In the genomic region with DNA sequence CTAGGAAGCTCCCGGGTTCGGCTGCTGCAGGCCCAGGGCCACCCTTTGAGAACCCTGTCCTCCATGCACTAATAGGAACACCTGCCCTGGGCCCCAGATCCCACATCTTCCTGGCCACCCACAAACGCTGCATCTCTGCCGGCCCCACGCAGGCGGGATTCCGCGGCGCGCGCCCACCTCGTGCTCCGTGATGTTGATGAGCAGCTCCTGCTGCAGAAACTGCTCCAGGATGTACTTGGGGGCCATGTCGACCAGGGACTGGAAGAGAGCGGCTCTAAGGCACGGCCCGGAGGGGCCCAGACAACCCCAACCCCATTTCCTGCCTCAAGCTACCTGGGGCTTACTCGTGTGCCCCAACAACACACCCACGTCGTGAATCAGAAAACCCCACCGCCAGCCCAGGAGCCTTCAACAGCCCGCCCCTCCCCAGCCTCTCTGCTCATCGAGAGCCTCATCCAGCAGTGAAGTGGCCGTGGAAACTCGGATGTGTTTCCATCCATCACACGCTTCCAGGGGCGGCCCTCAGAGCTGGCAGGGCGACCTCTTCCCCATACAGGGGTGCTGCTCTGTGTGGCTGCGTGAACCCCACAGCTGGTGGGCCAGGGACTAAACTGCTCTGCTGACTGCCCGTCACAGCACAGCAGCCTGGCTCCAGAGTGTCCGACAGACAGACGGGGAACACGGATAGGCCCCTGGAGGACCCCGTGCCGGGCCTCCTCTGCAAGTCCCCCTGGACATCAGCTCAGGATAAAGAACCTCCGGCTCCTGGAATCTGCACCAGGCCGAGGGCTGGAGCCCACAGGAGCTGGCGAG, we compare ENCODE assay signal across 2 cellular contexts.
TF ChIP-seq lines count a peak whose summit lies in the region.

No MANE protein-coding gene starts in this region.

TF ChIP-seq in HepG2, 621 proteins besides CTCF, POLR2A, EP300 and RAD21:
- TF ChIP-seq AGO2 (optimal IDR thresholded peaks at IDR 0.05; ENCODE audit: low read depth, low read length) (peak; percentile 34), SRSF4 (IDR thresholded peaks at IDR 0.05; ENCODE audit: low read depth, low read length, poor library complexity, severe bottlenecking) (no peak)

TF ChIP-seq in GM23338, 12 proteins besides CTCF, POLR2A, EP300 and RAD21:
- TF ChIP-seq JUNB (IDR thresholded peaks at IDR 0.05; ENCODE audit: unreplicated experiment) (no peak), STAT1 (IDR thresholded peaks at IDR 0.05; ENCODE audit: unreplicated experiment) (no peak), ZNF331 (CRISPR knock-in tag; IDR thresholded peaks at IDR 0.05; ENCODE audit: low read depth) (no peak)
- TF ChIP-seq, protein P1, sequence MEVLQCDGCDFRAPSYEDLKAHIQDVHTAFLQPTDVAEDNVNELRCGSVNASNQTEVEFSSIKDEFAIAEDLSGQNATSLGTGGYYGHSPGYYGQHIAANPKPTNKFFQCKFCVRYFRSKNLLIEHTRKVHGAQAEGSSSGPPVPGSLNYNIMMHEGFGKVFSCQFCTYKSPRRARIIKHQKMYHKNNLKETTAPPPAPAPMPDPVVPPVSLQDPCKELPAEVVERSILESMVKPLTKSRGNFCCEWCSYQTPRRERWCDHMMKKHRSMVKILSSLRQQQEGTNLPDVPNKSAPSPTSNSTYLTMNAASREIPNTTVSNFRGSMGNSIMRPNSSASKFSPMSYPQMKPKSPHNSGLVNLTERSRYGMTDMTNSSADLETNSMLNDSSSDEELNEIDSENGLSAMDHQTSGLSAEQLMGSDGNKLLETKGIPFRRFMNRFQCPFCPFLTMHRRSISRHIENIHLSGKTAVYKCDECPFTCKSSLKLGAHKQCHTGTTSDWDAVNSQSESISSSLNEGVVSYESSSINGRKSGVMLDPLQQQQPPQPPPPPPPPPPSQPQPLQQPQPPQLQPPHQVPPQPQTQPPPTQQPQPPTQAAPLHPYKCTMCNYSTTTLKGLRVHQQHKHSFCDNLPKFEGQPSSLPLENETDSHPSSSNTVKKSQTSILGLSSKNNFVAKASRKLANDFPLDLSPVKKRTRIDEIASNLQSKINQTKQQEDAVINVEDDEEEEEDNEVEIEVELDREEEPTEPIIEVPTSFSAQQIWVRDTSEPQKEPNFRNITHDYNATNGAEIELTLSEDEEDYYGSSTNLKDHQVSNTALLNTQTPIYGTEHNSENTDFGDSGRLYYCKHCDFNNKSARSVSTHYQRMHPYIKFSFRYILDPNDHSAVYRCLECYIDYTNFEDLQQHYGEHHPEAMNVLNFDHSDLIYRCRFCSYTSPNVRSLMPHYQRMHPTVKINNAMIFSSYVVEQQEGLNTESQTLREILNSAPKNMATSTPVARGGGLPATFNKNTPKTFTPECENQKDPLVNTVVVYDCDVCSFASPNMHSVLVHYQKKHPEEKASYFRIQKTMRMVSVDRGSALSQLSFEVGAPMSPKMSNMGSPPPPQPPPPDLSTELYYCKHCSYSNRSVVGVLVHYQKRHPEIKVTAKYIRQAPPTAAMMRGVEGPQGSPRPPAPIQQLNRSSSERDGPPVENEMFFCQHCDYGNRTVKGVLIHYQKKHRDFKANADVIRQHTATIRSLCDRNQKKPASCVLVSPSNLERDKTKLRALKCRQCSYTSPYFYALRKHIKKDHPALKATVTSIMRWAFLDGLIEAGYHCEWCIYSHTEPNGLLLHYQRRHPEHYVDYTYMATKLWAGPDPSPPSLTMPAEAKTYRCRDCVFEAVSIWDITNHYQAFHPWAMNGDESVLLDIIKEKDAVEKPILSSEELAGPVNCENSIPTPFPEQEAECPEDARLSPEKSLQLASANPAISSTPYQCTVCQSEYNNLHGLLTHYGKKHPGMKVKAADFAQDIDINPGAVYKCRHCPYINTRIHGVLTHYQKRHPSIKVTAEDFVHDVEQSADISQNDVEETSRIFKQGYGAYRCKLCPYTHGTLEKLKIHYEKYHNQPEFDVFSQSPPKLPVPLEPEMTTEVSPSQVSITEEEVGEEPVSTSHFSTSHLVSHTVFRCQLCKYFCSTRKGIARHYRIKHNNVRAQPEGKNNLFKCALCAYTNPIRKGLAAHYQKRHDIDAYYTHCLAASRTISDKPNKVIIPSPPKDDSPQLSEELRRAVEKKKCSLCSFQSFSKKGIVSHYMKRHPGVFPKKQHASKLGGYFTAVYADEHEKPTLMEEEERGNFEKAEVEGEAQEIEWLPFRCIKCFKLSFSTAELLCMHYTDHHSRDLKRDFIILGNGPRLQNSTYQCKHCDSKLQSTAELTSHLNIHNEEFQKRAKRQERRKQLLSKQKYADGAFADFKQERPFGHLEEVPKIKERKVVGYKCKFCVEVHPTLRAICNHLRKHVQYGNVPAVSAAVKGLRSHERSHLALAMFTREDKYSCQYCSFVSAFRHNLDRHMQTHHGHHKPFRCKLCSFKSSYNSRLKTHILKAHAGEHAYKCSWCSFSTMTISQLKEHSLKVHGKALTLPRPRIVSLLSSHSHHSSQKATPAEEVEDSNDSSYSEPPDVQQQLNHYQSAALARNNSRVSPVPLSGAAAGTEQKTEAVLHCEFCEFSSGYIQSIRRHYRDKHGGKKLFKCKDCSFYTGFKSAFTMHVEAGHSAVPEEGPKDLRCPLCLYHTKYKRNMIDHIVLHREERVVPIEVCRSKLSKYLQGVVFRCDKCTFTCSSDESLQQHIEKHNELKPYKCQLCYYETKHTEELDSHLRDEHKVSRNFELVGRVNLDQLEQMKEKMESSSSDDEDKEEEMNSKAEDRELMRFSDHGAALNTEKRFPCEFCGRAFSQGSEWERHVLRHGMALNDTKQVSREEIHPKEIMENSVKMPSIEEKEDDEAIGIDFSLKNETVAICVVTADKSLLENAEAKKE (CRISPR knock-in tag; IDR thresholded peaks at IDR 0.05), result no peak
